Comparison of ENCODE assay signal across 10 cellular contexts in genomic region chr13:105142556-105142955, GRCh38.
"Had no signal": no experiment of that assay in that cellular context is flagged by ENCODE, and none has a peak within 500 bp of the region (broad histone marks: within the 10 kb centered on the region; RNA-seq: fewer than 3 reads in every experiment).

No MANE protein-coding gene starts in this region.

- H3K9me3 ChIP-seq: HAP-1 had no signal

- ATAC-seq: HCT116, HepG2 had no signal

- DNase-seq: GM23248, GOT3, H7, HFFc6, IMR-90, KBM-7 had no signal

- H3K36me3 ChIP-seq: HAP-1 had no signal

- H3K4me1 ChIP-seq: HAP-1 had no signal

- FAIRE-seq: HepG2 had no signal

- H2AFZ ChIP-seq: GM23248 had no signal

- H3K4me3 ChIP-seq: GM23248, HAP-1 had no signal

- H3K9ac ChIP-seq: GM23248 had no signal

- H3K27ac ChIP-seq: GM23248, HL-60 had no signal
